2 cellular contexts compared by ENCODE assay signal in genomic region chrX:116141270-116141669, GRCh38. TPM values are rescaled to one million over a fixed set of nuclear protein-coding genes. Genes with fewer than 3 reads are reported as not detected.
"Had no signal": no experiment of that assay in that cellular context is flagged by ENCODE, and none has a peak within 500 bp of the region (broad histone marks: within the 10 kb centered on the region; RNA-seq: fewer than 3 reads in every experiment).

No MANE protein-coding gene starts in this region.

RNA-seq across cellular contexts. Expression of gene AGTR2, which starts 29.3 kb away (rescaled TPM):
- total RNA-seq: G401, GM12878 had no signal
